In the genomic region with DNA sequence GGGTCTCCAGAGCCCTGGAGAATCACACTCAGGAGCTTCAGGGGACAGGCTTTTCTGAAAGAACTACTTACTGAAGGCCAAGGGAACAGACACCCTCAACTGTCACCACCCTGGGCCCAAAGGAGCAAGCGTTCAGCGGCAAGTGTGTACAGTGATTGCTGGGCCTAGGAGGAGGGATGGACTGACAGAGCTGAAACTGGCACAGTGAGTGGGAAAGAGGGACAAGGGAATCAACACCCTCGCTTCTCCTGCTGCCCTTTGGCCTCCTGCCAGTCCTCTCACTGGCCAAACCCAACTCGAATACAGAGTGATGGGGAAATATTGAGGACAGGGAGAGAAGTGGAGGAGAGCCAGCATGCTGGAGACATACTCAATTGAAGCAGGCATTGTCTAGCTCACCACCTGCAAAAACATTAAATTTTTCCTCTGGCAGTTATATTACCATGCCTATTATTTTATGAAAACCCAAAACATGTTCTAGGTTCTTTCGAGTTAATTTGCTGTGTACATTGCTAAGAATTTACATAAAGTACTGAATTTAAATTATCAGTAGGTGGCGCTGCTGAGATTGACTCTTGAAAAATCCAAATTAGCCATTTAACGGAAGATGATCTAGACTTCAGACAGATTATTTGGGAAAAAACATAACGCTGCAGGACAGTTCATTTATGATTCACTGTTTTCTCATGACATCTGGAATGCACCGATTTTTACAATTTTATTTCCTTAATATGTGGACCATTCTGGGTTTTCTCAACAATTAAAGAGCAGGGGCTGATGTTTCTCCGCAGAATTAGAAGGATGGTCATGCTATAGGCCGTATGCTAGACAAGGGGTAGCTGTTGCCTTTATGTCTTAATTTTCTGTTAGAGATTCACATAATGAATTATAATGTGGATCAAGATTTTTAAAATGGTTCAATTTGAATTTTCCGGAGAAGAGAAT, we compare ENCODE assay signal across 7 cellular contexts. TPM values are rescaled to one million over a fixed set of nuclear protein-coding genes. Genes with fewer than 3 reads are reported as not detected.
DNase-seq lines count a peak whose midpoint lies in the region; ATAC-seq and TF ChIP-seq lines count a peak whose summit lies in the region.

No MANE protein-coding gene starts in this region.

- TF ChIP-seq EP300 in suprapubic skin (IDR thresholded peaks at IDR 0.05), result no peak

- no peak overlapping the region for H3K14ac ChIP-seq in IMR-90 (replicated peaks; ENCODE audit: low read depth, low read length)

- no peaks in the 10 kb centered on the region for H3K27me3 Mint-ChIP-seq in WTC11 (ENCODE audit: low read depth)

- H3K4ac ChIP-seq in IMR-90 (ENCODE audit: low read depth, low read length), result no peak overlapping the region

- H3K4me1 ChIP-seq in IMR-90 (ENCODE audit: control insufficient read depth, insufficient read depth, low read length) (no peaks in the 10 kb centered on the region), suprapubic skin (no peaks in the 10 kb centered on the region)

- no peaks in the 10 kb centered on the region for H3K27me3 ChIP-seq in IMR-90 (ENCODE audit: control insufficient read depth, insufficient read depth, low read length)
- no peaks in the 10 kb centered on the region for H3K27me3 ChIP-seq in suprapubic skin

- BruUV-seq in IMR-90 (replicated peaks; lab: Mats Ljungman, UMichigan), result no TSS peak

- no peak overlapping the region for H3K4me2 ChIP-seq in IMR-90 (ENCODE audit: low read depth, low read length)

- in situ Hi-C loops in G401 (cut with HindIII; ENCODE audit: low sequenced_read_pairs), result no loop called here
- in situ Hi-C loops in IMR-90 (cut with MboI; ENCODE audit: low sequenced_read_pairs), result no loop called here

- no peaks in the 10 kb centered on the region for H3K4me1 Mint-ChIP-seq in WTC11

- no peak overlapping the region for H4K5ac ChIP-seq in IMR-90 (ENCODE audit: low read depth, low read length)

- WGBS in IMR-90 (ENCODE audit: extremely low coverage in 2 of 2, insufficient read length in 1 of 2), 2 experiments, result 81% methylated on average over 4 of the region's 12 CpGs; no CpG with 5 or more reads in 1 of the 2 experiments
- 47% methylated on average over 12 of the region's 12 CpGs for WGBS in suprapubic skin

- no peak overlapping the region for H3K4me3 Mint-ChIP-seq in WTC11

- TF ChIP-seq CTCF in IMR-90 (conservative IDR thresholded peaks at IDR 0.05; ENCODE audit: low read depth, low read length) (peak; percentile 63), WTC11 (IDR thresholded peaks at IDR 0.05) (peak; percentile 38), suprapubic skin (IDR thresholded peaks at IDR 0.05) (peak; percentile 18 to 55)

- H4K8ac ChIP-seq in IMR-90 (ENCODE audit: low read depth in 2 of 2, low read length in 2 of 2), result no peak overlapping the region

- peak overlapping the region; percentile 52 for H2AFZ ChIP-seq in IMR-90 (replicated peaks; ENCODE audit: low read length, poor library complexity)

- peak; percentile 62 for ATAC-seq in IMR-90 (ENCODE audit: low read depth)
- ATAC-seq in WTC11, result no peak; the same call in none of the 2 replicates
- peak; percentile 54 for ATAC-seq in left ventricle myocardium superior

- no peaks in the 10 kb centered on the region for H4K20me1 ChIP-seq in IMR-90 (ENCODE audit: insufficient read depth, low read length)

- no peak for TF ChIP-seq POLR2A in IMR-90 (IDR thresholded peaks at IDR 0.05; ENCODE audit: low read depth, low read length)
- no peak for TF ChIP-seq POLR2A in suprapubic skin (IDR thresholded peaks at IDR 0.05)

- CTCF ChIA-PET in IMR-90 (lab: Yijun Ruan, JAX) (interaction anchor here (0.6 to 1.2 kb wide), 4 partner anchors 9 to 489 kb away, joined by 3 to 4 read pairs (median 4); no protein-coding TSS in a partner anchor), WTC11 (lab: Charles Lee) (interaction anchor here (0.8 kb wide), 1 partner anchor 920 kb away, joined by 3 read pairs; a partner anchor contains a TSS)

- no peak overlapping the region for H4K91ac ChIP-seq in IMR-90 (ENCODE audit: insufficient read depth, low read depth, low read length)

- DNase-seq in G401 (ENCODE audit: low spot score) (peak; percentile 82), IMR-90 (peak; percentile 55), WTC11 (ENCODE audit: low spot score) (no peak), left ventricle myocardium superior (peak; percentile 62), suprapubic skin (ENCODE audit: low spot score in 2 of 2) (no peak), NCI-H2029 treated with DMSO at 0.1 percent for 48 hours (lab: John Stamatoyannopoulos, UW) (no peak)
- DNase-seq in activated T-cell treated with anti-CD3 and anti-CD28 coated beads, Interleukin-2, amount 50 U/mL, for 1 hour, result no peak

- H3K4me3 ChIP-seq in IMR-90 (ENCODE audit: insufficient read depth, low read depth, low read length), result no peak overlapping the region
- H3K4me3 ChIP-seq in suprapubic skin, result no peak overlapping the region

- no peak overlapping the region for H2BK20ac ChIP-seq in IMR-90 (ENCODE audit: low read depth, low read length)

- no peak overlapping the region for H2BK5ac ChIP-seq in IMR-90 (ENCODE audit: low read depth, low read length, poor library complexity, severe bottlenecking)

- H3K9ac ChIP-seq in IMR-90 (ENCODE audit: low read depth, low read length), result no peak overlapping the region

- H2AK9ac ChIP-seq in IMR-90 (replicated peaks; ENCODE audit: low read depth, low read length, poor library complexity), result peak overlapping the region; percentile 11

- dilution Hi-C loops in IMR-90 (cut with HindIII; ENCODE audit: low sequenced_read_pairs, unreplicated experiment), result no loop called here

- H2AK5ac ChIP-seq in IMR-90 (ENCODE audit: low read depth, low read length), result peak overlapping the region; percentile 21; the same call in 1 of the 2 replicates

- intact Hi-C loops in IMR-90 (cut with micrococcal nuclease), result loop anchor here (2.0 to 5.0 kb wide), 2 partner anchors 480 to 500 kb away; no protein-coding TSS in a partner anchor
- intact Hi-C loops in left ventricle myocardium superior (cut with micrococcal nuclease), result no loop called here

- no peak overlapping the region for H2BK15ac ChIP-seq in IMR-90 (ENCODE audit: low read depth, low read length)

- no peaks in the 10 kb centered on the region for H3K36me3 Mint-ChIP-seq in WTC11

- no peaks in the 10 kb centered on the region for H3K9me3 Mint-ChIP-seq in WTC11

- no peaks in the 10 kb centered on the region for H3K9me1 ChIP-seq in IMR-90 (ENCODE audit: insufficient read depth, low read length)

- POLR2A ChIA-PET in IMR-90 (lab: Charles Lee; ENCODE audit: unreplicated experiment) (interaction anchor here (0.6 kb wide), 1 partner anchor 558 kb away, joined by 3 read pairs; no protein-coding TSS in a partner anchor), WTC11 (lab: Charles Lee) (no interaction called here)

- peak; percentile 42 for TF ChIP-seq RAD21 in IMR-90 (IDR thresholded peaks at IDR 0.05; ENCODE audit: low read length)

- H3K27ac ChIP-seq in IMR-90 (ENCODE audit: insufficient read depth, low read length) (no peak overlapping the region), suprapubic skin (no peak overlapping the region)

- H3K23ac ChIP-seq in IMR-90 (ENCODE audit: low read depth, low read length), result no peak overlapping the region

- H3K36me3 ChIP-seq in IMR-90 (ENCODE audit: control insufficient read depth, insufficient read depth, low read length) (no peaks in the 10 kb centered on the region), suprapubic skin (no peaks in the 10 kb centered on the region)

- H2BK120ac ChIP-seq in IMR-90 (ENCODE audit: low read depth, low read length), result no peak overlapping the region

- no peak overlapping the region for H3K27ac Mint-ChIP-seq in WTC11

- H3K18ac ChIP-seq in IMR-90 (ENCODE audit: low read depth, low read length), result no peak overlapping the region

- H3K9me3 ChIP-seq in IMR-90 (ENCODE audit: control insufficient read depth, insufficient read depth, low read length) (no peaks in the 10 kb centered on the region), suprapubic skin (no peaks in the 10 kb centered on the region)

- H3K56ac ChIP-seq in IMR-90 (ENCODE audit: extremely low read depth, insufficient read depth, low read length), result no peak overlapping the region

- no peaks in the 10 kb centered on the region for H3K79me1 ChIP-seq in IMR-90 (ENCODE audit: low read depth in 1 of 2, low read length in 2 of 2)

TF ChIP-seq in IMR-90, 13 proteins besides CTCF, POLR2A, EP300 and RAD21 (continues in another document):
- no peak for TF ChIP-seq FOS (IDR thresholded peaks at IDR 0.05; ENCODE audit: low read depth, low read length)
- TF ChIP-seq MXI1 (IDR thresholded peaks at IDR 0.05; ENCODE audit: borderline replicate concordance, low read depth, low read length), result no peak
- TF ChIP-seq, protein P1, sequence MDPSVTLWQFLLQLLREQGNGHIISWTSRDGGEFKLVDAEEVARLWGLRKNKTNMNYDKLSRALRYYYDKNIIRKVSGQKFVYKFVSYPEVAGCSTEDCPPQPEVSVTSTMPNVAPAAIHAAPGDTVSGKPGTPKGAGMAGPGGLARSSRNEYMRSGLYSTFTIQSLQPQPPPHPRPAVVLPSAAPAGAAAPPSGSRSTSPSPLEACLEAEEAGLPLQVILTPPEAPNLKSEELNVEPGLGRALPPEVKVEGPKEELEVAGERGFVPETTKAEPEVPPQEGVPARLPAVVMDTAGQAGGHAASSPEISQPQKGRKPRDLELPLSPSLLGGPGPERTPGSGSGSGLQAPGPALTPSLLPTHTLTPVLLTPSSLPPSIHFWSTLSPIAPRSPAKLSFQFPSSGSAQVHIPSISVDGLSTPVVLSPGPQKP (IDR thresholded peaks at IDR 0.05; ENCODE audit: borderline replicate concordance, low read depth, low read length), result no peak

TF ChIP-seq in WTC11, 78 proteins besides CTCF, POLR2A, EP300 and RAD21 (continues in another document):
- TF ChIP-seq, protein P2, sequence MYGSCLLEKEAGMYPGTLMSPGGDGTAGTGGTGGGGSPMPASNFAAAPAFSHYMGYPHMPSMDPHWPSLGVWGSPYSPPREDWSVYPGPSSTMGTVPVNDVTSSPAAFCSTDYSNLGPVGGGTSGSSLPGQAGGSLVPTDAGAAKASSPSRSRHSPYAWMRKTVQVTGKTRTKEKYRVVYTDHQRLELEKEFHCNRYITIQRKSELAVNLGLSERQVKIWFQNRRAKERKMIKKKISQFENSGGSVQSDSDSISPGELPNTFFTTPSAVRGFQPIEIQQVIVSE (CRISPR knock-in tag; IDR thresholded peaks at IDR 0.05; ENCODE audit: borderline replicate concordance), result no peak

RNA-seq across cellular contexts. Expression of a gene that starts 14.7 kb away (rescaled TPM):
- total RNA-seq in G401 (2014; rRNA removed; shearing (Covaris generic)), result not detected in 2 replicates
- total RNA-seq in IMR-90 (2012; rRNA removed) (not detected in 2 replicates), WTC11 (2021) (0.04 TPM in 1 of 3 replicates, not detected in the others), left ventricle myocardium superior (0.30 TPM), suprapubic skin (under 1 TPM in 3 of 4 donors, not detected in 1; 0.11 to 0.39 (median 0.13) TPM)
- not detected in 2 replicates for polyA plus RNA-seq in IMR-90 (2012; rRNA removed)
- 0.01 TPM in 1 of 2 replicates, not detected in the other for polyA plus RNA-seq in IMR-90 (2012; cell fraction: cytosol; rRNA removed)
- 0.05 TPM in 1 of 2 replicates, not detected in the other for polyA plus RNA-seq in IMR-90 (2012; cell fraction: nucleus; rRNA removed; ENCODE audit: low replicate concordance)

Comparison
In these comparisons a context has a peak if more than half of its experiments do, and no peak if none do; other contexts are left out.
1. DNase-seq: peak in G401 (single experiment), IMR-90 (single experiment) and left ventricle myocardium superior (single experiment); none in WTC11 (single experiment), suprapubic skin (0 of 2), NCI-H2029 treated with DMSO at 0.1 percent for 48 hours (single experiment) and activated T-cell treated with anti-CD3 and anti-CD28 coated beads, Interleukin-2, amount 50 U/mL, for 1 hour (single experiment).
2. Peak in every context shown above with its lines, with median percentiles within 50 percentile points of each other: CTCF ChIP-seq.